Comparison of ENCODE assay signal across 22 cellular contexts in the genomic region with DNA sequence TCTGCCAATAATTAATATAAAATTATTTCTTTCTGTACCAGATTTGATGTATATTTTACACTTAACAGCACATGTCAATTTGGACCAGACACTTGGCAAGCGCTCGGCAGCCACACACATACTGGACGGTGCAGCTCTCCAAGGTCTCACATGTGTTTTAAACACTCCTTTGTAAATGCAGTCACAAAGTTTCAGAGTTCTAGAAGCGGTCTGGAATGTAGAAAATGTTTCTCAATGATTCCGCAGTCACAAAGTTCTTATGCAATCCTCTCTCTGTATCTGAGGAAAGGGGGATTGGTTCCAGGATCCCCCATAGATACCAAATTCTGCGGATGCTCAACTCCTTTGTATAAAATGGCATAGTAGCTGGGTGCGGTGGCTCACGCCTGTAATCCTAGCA.
"Had no signal": no experiment of that assay in that cellular context is flagged by ENCODE, and none has a peak within 500 bp of the region (broad histone marks: within the 10 kb centered on the region; RNA-seq: fewer than 3 reads in every experiment).

No MANE protein-coding gene starts in this region.

- H3K4me3 ChIP-seq: heart right ventricle, left lung, lung, neural progenitor cell, transverse colon, uterus had no signal

- H3K27ac ChIP-seq: brain microvascular endothelial cell, heart right ventricle, left lung, neural progenitor cell, transverse colon, uterus, WERI-Rb-1 had no signal

- H3K4me1 ChIP-seq: uterus had no signal

- H3K36me3 ChIP-seq: brain microvascular endothelial cell, heart right ventricle, left lung, neural progenitor cell, transverse colon, uterus had no signal

- ATAC-seq: activated T-cell treated with anti-CD3 and anti-CD28 coated beads, Interleukin-2, amount 50 U/mL, for 4 hours; heart right ventricle; left lung; naive thymus-derived CD8-positive, alpha-beta T cell; stimulated activated naive B cell treated with anti-CD40 and anti-IgM and Interleukin-4, amounts not matched to agents 10 μg/mL and 1 μg/mL and 100 μg/mL, for 72 hours had no signal

- H3K27me3 ChIP-seq: brain microvascular endothelial cell, heart right ventricle, left lung, neural progenitor cell, transverse colon, uterus had no signal

- H3K9ac ChIP-seq: neural progenitor cell had no signal

- DNase-seq: activated CD4-positive, alpha-beta T cell treated with anti-CD3 and anti-CD28 coated beads for 1 hour; activated CD4-positive, alpha-beta T cell treated with anti-CD3 and anti-CD28 coated beads, Interleukin-2, amount 50 U/mL, for 4 hours; activated CD8-positive, alpha-beta memory T cell treated with anti-CD3 and anti-CD28 coated beads, Interleukin-2, amount 50 U/mL, for 4 hours; activated naive CD4-positive, alpha-beta T cell treated with Interleukin-2 at 50 U/mL for 16 hours; activated naive CD8-positive, alpha-beta T cell treated with anti-CD3 and anti-CD28 coated beads for 36 hours; activated T-cell treated with anti-CD3 and anti-CD28 coated beads, Interleukin-2, amount 50 U/mL, for 4 hours; brain microvascular endothelial cell; central memory CD4-positive, alpha-beta T cell; effector memory CD4-positive, alpha-beta T cell; heart right ventricle; kidney glomerular epithelial cell; left lung; naive thymus-derived CD8-positive, alpha-beta T cell; stimulated activated CD4-positive, alpha-beta T cell treated with anti-CD3 and anti-CD28 coated beads, Interleukin-2, amount 100 ng/mL, for 48 hours; stimulated activated CD8-positive, alpha-beta memory T cell treated with anti-CD3 and anti-CD28 coated beads, Interleukin-4, amount 100 ng/mL, for 48 hours; stimulated activated naive B cell treated with anti-CD40 and anti-IgM and Interleukin-4, amounts not matched to agents 10 μg/mL and 1 μg/mL and 100 μg/mL, for 72 hours; T-helper 1 cell; transverse colon; uterus; WERI-Rb-1 had no signal

- H3K9me3 ChIP-seq: heart right ventricle, left lung, transverse colon, uterus had no signal

- H3K4me2 ChIP-seq: neural progenitor cell had no signal
